In genomic region chr19:43533546-43534304, GRCh38 we compare ENCODE assay signal across 8 cellular contexts.
DNase-seq lines count a peak whose midpoint lies in the region; ATAC-seq and FAIRE-seq lines count a peak whose summit lies in the region.

No MANE protein-coding gene starts in this region.

- H3K4me1 Mint-ChIP-seq in central memory CD8-positive, alpha-beta T cell: peaks cover 23% of the 10 kb centered on the region

- DNase-seq in NCI-H226 (peak; percentile 97), inferior parietal cortex (ENCODE audit: extremely low spot score) (peak; percentile 90), smooth muscle cell of the brain vasculature (ENCODE audit: low read depth, low spot score) (peak; percentile 99)
- DNase-seq in activated CD4-positive, CD25-positive, alpha-beta regulatory T cell treated with anti-CD3 and anti-CD28 coated beads, Interleukin-2, amount 50 U/mL, for 16 hours (ENCODE audit: low read depth, low spot score): peak; percentile 86
- DNase-seq in central memory CD8-positive, alpha-beta T cell (ENCODE audit: low spot score in 2 of 2): peak; percentile 91 to 92

- H3K27ac Mint-ChIP-seq in central memory CD8-positive, alpha-beta T cell (ENCODE audit: low read depth): peak overlapping the region; percentile 89

- peaks cover 5% of the 10 kb centered on the region for H3K9me3 Mint-ChIP-seq in central memory CD8-positive, alpha-beta T cell

- ATAC-seq in GM18868 (IDR thresholded peaks at IDR 0.05; ENCODE audit: unreplicated experiment) (peak; percentile 58), HG03135 (IDR thresholded peaks at IDR 0.05; ENCODE audit: unreplicated experiment) (peak; percentile 60)
- peak; percentile 75 for ATAC-seq in central memory CD8-positive, alpha-beta T cell (replicated peaks; ENCODE audit: extremely low read depth, poor library complexity, severe bottlenecking)

- peaks cover 11% of the 10 kb centered on the region for H3K36me3 Mint-ChIP-seq in central memory CD8-positive, alpha-beta T cell (ENCODE audit: insufficient read depth)

- no peaks in the 10 kb centered on the region for H3K27me3 Mint-ChIP-seq in central memory CD8-positive, alpha-beta T cell

- H3K4me3 Mint-ChIP-seq in central memory CD8-positive, alpha-beta T cell: peak overlapping the region; percentile 89

- peak; percentile 99 for FAIRE-seq in A204.1 (lab: Jason Lieb, UNC)

Comparison
In these comparisons a context has a peak if more than half of its experiments do, and no peak if none do; other contexts are left out.
1. Peak in every context shown above with its lines: DNase-seq and ATAC-seq.